Comparison of ENCODE assay signal across 1 cellular context in the genomic region with DNA sequence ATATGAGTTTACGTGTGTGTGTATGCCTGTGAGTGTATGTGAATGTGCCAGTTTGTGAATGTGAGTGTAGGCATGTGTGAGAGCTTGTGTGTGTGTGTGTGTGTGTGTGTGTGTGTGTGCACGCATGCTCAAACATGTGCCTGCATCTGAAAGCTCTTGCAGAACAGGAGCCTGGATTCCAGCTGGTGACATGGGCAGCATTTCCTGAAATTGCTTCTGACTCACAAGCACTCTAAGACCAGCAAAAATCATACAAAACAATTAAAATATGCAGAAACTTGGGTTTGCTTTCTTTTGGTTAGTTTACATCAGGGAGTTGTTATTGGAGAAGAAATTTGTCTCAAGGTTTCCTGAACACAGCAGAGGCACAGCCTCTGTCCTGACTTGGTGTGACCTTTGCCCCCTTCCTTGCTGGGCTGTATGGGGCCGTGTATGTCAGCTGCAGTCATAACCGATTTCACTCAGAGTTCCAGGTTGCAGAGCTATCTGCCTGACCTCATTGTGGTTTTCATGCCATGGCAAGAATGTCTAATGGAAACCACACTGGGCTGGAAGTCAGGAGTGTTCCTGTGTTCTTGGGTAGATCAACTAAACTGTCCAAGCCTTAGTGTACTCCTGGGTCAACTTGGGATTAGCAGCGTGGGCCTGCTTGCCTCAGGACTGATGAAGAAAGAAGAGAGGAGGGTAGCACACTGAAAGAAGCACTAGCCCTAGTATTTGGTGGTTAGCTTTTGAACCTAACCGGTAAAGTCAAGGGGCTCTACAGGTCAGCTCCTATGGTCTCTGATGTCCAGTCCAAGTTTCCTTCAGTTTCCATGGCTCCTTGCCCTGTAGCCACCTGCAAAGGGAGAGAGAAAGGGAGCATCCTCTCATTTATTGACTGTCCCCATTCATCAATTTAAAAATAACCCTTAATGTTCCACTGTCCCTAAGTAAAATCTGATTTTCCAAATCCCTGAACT.
TF ChIP-seq lines count a peak whose summit lies in the region.

No MANE protein-coding gene starts in this region.

TF ChIP-seq in K562, 482 proteins besides CTCF, POLR2A, EP300 and RAD21 (continued from another document):
- TF ChIP-seq, protein P1, sequence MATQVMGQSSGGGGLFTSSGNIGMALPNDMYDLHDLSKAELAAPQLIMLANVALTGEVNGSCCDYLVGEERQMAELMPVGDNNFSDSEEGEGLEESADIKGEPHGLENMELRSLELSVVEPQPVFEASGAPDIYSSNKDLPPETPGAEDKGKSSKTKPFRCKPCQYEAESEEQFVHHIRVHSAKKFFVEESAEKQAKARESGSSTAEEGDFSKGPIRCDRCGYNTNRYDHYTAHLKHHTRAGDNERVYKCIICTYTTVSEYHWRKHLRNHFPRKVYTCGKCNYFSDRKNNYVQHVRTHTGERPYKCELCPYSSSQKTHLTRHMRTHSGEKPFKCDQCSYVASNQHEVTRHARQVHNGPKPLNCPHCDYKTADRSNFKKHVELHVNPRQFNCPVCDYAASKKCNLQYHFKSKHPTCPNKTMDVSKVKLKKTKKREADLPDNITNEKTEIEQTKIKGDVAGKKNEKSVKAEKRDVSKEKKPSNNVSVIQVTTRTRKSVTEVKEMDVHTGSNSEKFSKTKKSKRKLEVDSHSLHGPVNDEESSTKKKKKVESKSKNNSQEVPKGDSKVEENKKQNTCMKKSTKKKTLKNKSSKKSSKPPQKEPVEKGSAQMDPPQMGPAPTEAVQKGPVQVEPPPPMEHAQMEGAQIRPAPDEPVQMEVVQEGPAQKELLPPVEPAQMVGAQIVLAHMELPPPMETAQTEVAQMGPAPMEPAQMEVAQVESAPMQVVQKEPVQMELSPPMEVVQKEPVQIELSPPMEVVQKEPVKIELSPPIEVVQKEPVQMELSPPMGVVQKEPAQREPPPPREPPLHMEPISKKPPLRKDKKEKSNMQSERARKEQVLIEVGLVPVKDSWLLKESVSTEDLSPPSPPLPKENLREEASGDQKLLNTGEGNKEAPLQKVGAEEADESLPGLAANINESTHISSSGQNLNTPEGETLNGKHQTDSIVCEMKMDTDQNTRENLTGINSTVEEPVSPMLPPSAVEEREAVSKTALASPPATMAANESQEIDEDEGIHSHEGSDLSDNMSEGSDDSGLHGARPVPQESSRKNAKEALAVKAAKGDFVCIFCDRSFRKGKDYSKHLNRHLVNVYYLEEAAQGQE (CRISPR knock-in tag; IDR thresholded peaks at IDR 0.05; ENCODE audit: low read depth): no peak
- TF ChIP-seq, protein P2, sequence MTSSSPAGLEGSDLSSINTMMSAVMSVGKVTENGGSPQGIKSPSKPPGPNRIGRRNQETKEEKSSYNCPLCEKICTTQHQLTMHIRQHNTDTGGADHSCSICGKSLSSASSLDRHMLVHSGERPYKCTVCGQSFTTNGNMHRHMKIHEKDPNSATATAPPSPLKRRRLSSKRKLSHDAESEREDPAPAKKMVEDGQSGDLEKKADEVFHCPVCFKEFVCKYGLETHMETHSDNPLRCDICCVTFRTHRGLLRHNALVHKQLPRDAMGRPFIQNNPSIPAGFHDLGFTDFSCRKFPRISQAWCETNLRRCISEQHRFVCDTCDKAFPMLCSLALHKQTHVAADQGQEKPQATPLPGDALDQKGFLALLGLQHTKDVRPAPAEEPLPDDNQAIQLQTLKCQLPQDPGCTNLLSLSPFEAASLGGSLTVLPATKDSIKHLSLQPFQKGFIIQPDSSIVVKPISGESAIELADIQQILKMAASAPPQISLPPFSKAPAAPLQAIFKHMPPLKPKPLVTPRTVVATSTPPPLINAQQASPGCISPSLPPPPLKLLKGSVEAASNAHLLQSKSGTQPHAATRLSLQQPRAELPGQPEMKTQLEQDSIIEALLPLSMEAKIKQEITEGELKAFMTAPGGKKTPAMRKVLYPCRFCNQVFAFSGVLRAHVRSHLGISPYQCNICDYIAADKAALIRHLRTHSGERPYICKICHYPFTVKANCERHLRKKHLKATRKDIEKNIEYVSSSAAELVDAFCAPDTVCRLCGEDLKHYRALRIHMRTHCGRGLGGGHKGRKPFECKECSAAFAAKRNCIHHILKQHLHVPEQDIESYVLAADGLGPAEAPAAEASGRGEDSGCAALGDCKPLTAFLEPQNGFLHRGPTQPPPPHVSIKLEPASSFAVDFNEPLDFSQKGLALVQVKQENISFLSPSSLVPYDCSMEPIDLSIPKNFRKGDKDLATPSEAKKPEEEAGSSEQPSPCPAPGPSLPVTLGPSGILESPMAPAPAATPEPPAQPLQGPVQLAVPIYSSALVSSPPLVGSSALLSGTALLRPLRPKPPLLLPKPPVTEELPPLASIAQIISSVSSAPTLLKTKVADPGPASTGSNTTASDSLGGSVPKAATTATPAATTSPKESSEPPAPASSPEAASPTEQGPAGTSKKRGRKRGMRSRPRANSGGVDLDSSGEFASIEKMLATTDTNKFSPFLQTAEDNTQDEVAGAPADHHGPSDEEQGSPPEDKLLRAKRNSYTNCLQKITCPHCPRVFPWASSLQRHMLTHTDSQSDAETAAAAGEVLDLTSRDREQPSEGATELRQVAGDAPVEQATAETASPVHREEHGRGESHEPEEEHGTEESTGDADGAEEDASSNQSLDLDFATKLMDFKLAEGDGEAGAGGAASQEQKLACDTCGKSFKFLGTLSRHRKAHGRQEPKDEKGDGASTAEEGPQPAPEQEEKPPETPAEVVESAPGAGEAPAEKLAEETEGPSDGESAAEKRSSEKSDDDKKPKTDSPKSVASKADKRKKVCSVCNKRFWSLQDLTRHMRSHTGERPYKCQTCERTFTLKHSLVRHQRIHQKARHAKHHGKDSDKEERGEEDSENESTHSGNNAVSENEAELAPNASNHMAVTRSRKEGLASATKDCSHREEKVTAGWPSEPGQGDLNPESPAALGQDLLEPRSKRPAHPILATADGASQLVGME (CRISPR knock-in tag; IDR thresholded peaks at IDR 0.05): no peak
- TF ChIP-seq ZNF57 (CRISPR knock-in tag; IDR thresholded peaks at IDR 0.05): no peak
